Comparison of ENCODE assay signal across 1 cellular context in the genomic region with DNA sequence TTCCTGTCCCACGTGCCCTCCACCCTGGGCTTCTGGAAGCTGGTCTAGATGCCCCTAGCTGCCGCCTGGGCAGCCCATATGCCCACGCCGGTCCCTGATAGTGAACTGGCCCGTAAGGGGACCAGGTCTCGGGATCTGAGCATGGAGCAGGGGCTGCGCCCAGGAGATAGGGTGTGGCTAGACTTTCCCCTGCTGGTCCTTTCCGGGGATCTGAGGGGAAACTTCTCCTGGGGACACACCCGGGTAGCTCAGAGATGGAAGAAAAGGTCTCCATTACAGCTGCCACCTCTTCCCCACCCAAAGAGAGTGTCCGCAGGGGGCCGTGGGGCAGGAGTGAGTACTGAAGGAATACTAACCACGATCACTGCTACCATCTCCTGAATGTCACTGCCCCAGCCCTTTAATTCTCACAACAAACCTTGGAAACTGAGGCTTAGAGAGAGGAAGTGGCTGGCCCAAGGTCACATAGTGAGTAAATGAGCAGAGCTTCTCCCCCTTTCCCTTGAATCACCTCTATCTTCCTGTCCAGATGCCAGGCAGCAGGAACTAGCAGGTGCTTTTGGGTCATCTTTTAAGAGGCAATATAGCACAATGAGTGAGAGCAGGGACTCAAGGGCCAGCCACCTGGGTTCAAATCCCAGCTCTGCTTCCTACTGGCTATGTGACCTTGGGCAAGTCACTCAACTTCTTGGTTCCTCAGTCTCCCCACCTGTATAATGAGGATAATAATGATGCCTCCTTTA.
TF ChIP-seq lines count a peak whose summit lies in the region.

No MANE protein-coding gene starts in this region.

TF ChIP-seq in HepG2, 621 proteins besides CTCF, POLR2A, EP300 and RAD21:
- TF ChIP-seq HMG20A (CRISPR knock-in tag; IDR thresholded peaks at IDR 0.05; ENCODE audit: borderline replicate concordance): 0 out of 2 replicates have a peak, but pooled peaks have one; percentile 4
- TF ChIP-seq STAT5B (CRISPR knock-in tag; IDR thresholded peaks at IDR 0.05): no peak
